ENCODE assay signal across 9 cellular contexts in the genomic region with DNA sequence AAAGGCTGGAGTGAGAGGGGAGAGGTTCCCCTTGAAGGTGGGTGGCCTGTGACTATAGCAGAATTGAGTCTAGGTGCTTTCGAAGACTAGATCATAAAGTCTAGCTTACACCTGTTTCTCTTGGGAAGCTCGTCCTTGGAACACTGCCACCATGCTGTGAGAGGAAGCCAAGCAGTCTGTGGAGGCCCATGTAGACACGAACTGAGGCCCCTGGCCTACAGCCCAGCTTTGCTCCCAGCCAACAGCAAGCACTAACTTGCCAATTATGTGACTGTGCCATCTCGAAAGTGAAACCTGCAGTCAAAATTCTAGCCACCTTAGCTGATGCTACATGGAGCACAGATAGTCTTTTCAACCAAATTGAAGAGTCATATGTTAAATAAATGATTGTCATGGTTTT.
A peak's percentile ranks its signal among the peaks of the same experiment; 100 is the strongest.
DNase-seq lines count a peak whose midpoint lies in the region; ATAC-seq and TF ChIP-seq lines count a peak whose summit lies in the region.
"Had no signal": no experiment of that assay in that cellular context is flagged by ENCODE, and none has a peak within 500 bp of the region (broad histone marks: within the 10 kb centered on the region; RNA-seq: fewer than 3 reads in every experiment).

No MANE protein-coding gene starts in this region.

- H3K4me1 Mint-ChIP-seq in type B pancreatic cell (ENCODE audit: unreplicated experiment), result peaks cover 7% of the 10 kb centered on the region

- H3K27me3 Mint-ChIP-seq in type B pancreatic cell, result no peaks in the 10 kb centered on the region
- H3K27me3 Mint-ChIP-seq: dendritic cell treated with granulocyte-macrophage colony-stimulating factor and Interleukin-4, amounts not matched to agents 40 ng/mL and 50 ng/mL, for 4 days had no signal

- no peaks in the 10 kb centered on the region for H3K27me3 ChIP-seq in heart right ventricle

- H3K4me3 Mint-ChIP-seq in type B pancreatic cell, result no peak overlapping the region
- H3K4me3 Mint-ChIP-seq: dendritic cell treated with granulocyte-macrophage colony-stimulating factor and Interleukin-4, amounts not matched to agents 40 ng/mL and 50 ng/mL, for 4 days had no signal

- H3K36me3 ChIP-seq in heart right ventricle, result no peaks in the 10 kb centered on the region

- DNase-seq in D341Med (ENCODE audit: low spot score) (peak; percentile 39), SHP77 (lab: John Stamatoyannopoulos, UW) (peak; percentile 59 to 91), heart right ventricle (peak; percentile 33 to 51), type B pancreatic cell (ENCODE audit: extremely low spot score, unreplicated experiment) (no peak), SIG-M5 treated with dmso at 0.1 percent for 504 hours (lab: John Stamatoyannopoulos, UW; ENCODE audit: unreplicated experiment) (no peak), NCI-H1417 treated with DMSO at 0.1 percent for 48 hours (lab: John Stamatoyannopoulos, UW) (no peak)

- no peaks in the 10 kb centered on the region for H3K9me3 ChIP-seq in heart right ventricle

- no peaks in the 10 kb centered on the region for H3K36me3 Mint-ChIP-seq in type B pancreatic cell

- H3K4me1 ChIP-seq in heart right ventricle, result no peaks in the 10 kb centered on the region

- intact Hi-C loops in heart right ventricle (cut with DNase I), result no loop called here

- no peak overlapping the region for H3K27ac Mint-ChIP-seq in type B pancreatic cell
- H3K27ac Mint-ChIP-seq: dendritic cell treated with granulocyte-macrophage colony-stimulating factor and Interleukin-4, amounts not matched to agents 40 ng/mL and 50 ng/mL, for 4 days had no signal

- peak in 1 of 9 donors; percentile 39 for TF ChIP-seq CTCF in heart right ventricle (IDR thresholded peaks at IDR 0.05)
- TF ChIP-seq CTCF in type B pancreatic cell (conservative IDR thresholded peaks at IDR 0.05), result peak; percentile 39

- H3K9me3 Mint-ChIP-seq in type B pancreatic cell, result no peaks in the 10 kb centered on the region

- H3K4me3 ChIP-seq in heart right ventricle, result no peak overlapping the region

- ATAC-seq in GM19351 (IDR thresholded peaks at IDR 0.05; ENCODE audit: unreplicated experiment) (peak; percentile 89), HG03460 (IDR thresholded peaks at IDR 0.05; ENCODE audit: unreplicated experiment) (peak; percentile 79), heart right ventricle (peak in 4 of 8 donors; percentile 34 to 76 (median 46))

- 30 to 42% methylated on average over 4 of the region's 4 CpGs for WGBS in heart right ventricle, 2 donors

- H3K27ac ChIP-seq in heart right ventricle, result no peak overlapping the region

Comparison
In these comparisons a context has a peak if more than half of its experiments do, and no peak if none do; other contexts are left out.
1. DNase-seq: peak in D341Med (single experiment), SHP77 (2 of 2) and heart right ventricle (2 of 2); none in type B pancreatic cell (single experiment), SIG-M5 treated with dmso at 0.1 percent for 504 hours (single experiment) and NCI-H1417 treated with DMSO at 0.1 percent for 48 hours (single experiment).